ENCODE assay signal across 25 cellular contexts in the genomic region with DNA sequence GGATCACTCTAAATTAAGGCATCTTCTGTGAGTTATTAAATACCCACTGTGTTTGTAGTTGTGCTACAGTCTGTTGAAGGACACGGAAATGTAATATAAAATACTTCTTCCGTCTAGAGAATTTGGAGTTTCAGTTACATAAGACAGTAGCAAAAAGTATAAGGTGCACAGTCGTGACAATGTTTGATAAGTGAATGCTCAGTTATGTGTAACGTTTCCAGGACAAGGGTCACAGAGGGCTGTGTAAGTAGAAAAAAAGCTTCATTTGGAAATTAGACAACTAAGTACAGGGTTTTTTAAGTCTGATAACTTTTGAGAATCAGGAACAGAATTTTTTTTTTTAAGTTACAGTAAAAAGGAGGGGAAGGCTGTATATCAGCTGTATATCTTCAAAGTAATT. TPM values are rescaled to one million over a fixed set of nuclear protein-coding genes. Genes with fewer than 3 reads are reported as not detected.
A peak's percentile ranks its signal among the peaks of the same experiment; 100 is the strongest.
DNase-seq lines count a peak whose midpoint lies in the region; ATAC-seq, FAIRE-seq and TF ChIP-seq lines count a peak whose summit lies in the region.
"Had no signal": no experiment of that assay in that cellular context is flagged by ENCODE, and none has a peak within 500 bp of the region (broad histone marks: within the 10 kb centered on the region; RNA-seq: fewer than 3 reads in every experiment).

No MANE protein-coding gene starts in this region.

- no peak overlapping the region for H3K27ac ChIP-seq in substantia nigra (ENCODE audit: low read depth, low read length, poor library complexity, severe bottlenecking)
- H3K27ac ChIP-seq: GM23248, pancreas, skin epidermis, uterus had no signal

- no peak for DNase-seq in activated T-cell treated with anti-CD3 and anti-CD28 coated beads, Interleukin-2, amount 50 U/mL, for 24 hours
- no peak for DNase-seq in activated T-cell treated with anti-CD3 and anti-CD28 coated beads, Interleukin-2, amount 50 U/mL, for 4 hours
- no peak for DNase-seq in Calu3
- no peak for DNase-seq in activated T-helper 2 cell treated with anti-CD3 and anti-CD28 coated beads, Interferon-gamma antibody, Interleukin-2, Interleukin-4, amounts not matched to agents 10 μg/mL and 5 μg/mL and 100 μg/mL, durations not matched to agents 14 hours and 24 hours and 36 hours (ENCODE audit: low spot score)
- no peak for DNase-seq in natural killer cell treated with Interleukin-12 subunit alpha and Interleukin-12 subunit beta and Interleukin-15 and Interleukin-18, amount 100 ng/mL, for 72 hours (ENCODE audit: low spot score)
- no peak for DNase-seq in H54 (ENCODE audit: insufficient read length, low spot score)
- no peak for DNase-seq in substantia nigra (lab: John Stamatoyannopoulos, UW)
- DNase-seq: activated CD4-positive, alpha-beta T cell treated with anti-CD3 and anti-CD28 coated beads, Interleukin-2, amount 50 U/mL, for 48 hours; AML-193; aorta; CD8-positive, alpha-beta T cell; effector memory CD8-positive, alpha-beta T cell; GM23248; hypothalamus; left cardiac atrium; NCI-H1092; NCI-H1694; NCI-H510A; pancreas; retina; stimulated activated naive CD4-positive, alpha-beta T cell treated with Interleukin-2 at 50 U/mL for 16 hours; SW 1271; uterus had no signal

- H3K27ac Mint-ChIP-seq in activated T-cell treated with anti-CD3 and anti-CD28 coated beads, Interleukin-2, amount 50 U/mL, for 24 hours = peak overlapping the region; percentile 57
- H3K27ac Mint-ChIP-seq in Calu3 (ENCODE audit: unreplicated experiment) = peak overlapping the region; percentile 24
- H3K27ac Mint-ChIP-seq in activated T-helper 2 cell treated with anti-CD3 and anti-CD28 coated beads, Interferon-gamma antibody, Interleukin-2, Interleukin-4, amounts not matched to agents 10 μg/mL and 5 μg/mL and 100 μg/mL, durations not matched to agents 14 hours and 24 hours and 36 hours = peak overlapping the region; percentile 45
- H3K27ac Mint-ChIP-seq in natural killer cell treated with Interleukin-12 subunit alpha and Interleukin-12 subunit beta and Interleukin-15 and Interleukin-18, amount 100 ng/mL, for 72 hours = peak overlapping the region; percentile 51 to 92

- no peaks in the 10 kb centered on the region for H3K27me3 Mint-ChIP-seq in activated T-cell treated with anti-CD3 and anti-CD28 coated beads, Interleukin-2, amount 50 U/mL, for 24 hours
- no peaks in the 10 kb centered on the region for H3K27me3 Mint-ChIP-seq in activated T-cell treated with anti-CD3 and anti-CD28 coated beads, Interleukin-2, amount 50 U/mL, for 4 hours (ENCODE audit: low read depth)
- H3K27me3 Mint-ChIP-seq in Calu3 (ENCODE audit: unreplicated experiment) = no peaks in the 10 kb centered on the region
- no peaks in the 10 kb centered on the region for H3K27me3 Mint-ChIP-seq in activated T-helper 2 cell treated with anti-CD3 and anti-CD28 coated beads, Interferon-gamma antibody, Interleukin-2, Interleukin-4, amounts not matched to agents 10 μg/mL and 5 μg/mL and 100 μg/mL, durations not matched to agents 14 hours and 24 hours and 36 hours (ENCODE audit: low read depth)
- no peaks in the 10 kb centered on the region for H3K27me3 Mint-ChIP-seq in natural killer cell treated with Interleukin-12 subunit alpha and Interleukin-12 subunit beta and Interleukin-15 and Interleukin-18, amount 100 ng/mL, for 72 hours
- H3K27me3 Mint-ChIP-seq: effector memory CD8-positive, alpha-beta T cell had no signal

- no peak for TF ChIP-seq POLR2A in H54 (IDR thresholded peaks at IDR 0.05; ENCODE audit: low read depth, low read length)

- no peak for TF ChIP-seq CTCF in Calu3 (IDR thresholded peaks at IDR 0.05; ENCODE audit: unreplicated experiment)

- no peak for ATAC-seq in activated T-cell treated with anti-CD3 and anti-CD28 coated beads, Interleukin-2, amount 50 U/mL, for 4 hours
- ATAC-seq in natural killer cell treated with Interleukin-12 subunit alpha and Interleukin-12 subunit beta and Interleukin-15 and Interleukin-18, amount 100 ng/mL, for 72 hours = no peak
- no peak for ATAC-seq in HG03439 (IDR thresholded peaks at IDR 0.05; ENCODE audit: unreplicated experiment)
- ATAC-seq: CD8-positive, alpha-beta T cell; effector memory CD8-positive, alpha-beta T cell; pancreas had no signal

- no peak for FAIRE-seq in H54 (lab: Jason Lieb, UNC)
- FAIRE-seq: pancreas had no signal

- CTCF ChIA-PET in Calu3 (lab: Charles Lee) = no interaction called here

- peaks cover 32% of the 10 kb centered on the region for H3K4me1 Mint-ChIP-seq in activated T-cell treated with anti-CD3 and anti-CD28 coated beads, Interleukin-2, amount 50 U/mL, for 24 hours (ENCODE audit: low read depth)
- H3K4me1 Mint-ChIP-seq in activated T-cell treated with anti-CD3 and anti-CD28 coated beads, Interleukin-2, amount 50 U/mL, for 4 hours (ENCODE audit: low read depth) = peaks cover 6% of the 10 kb centered on the region
- H3K4me1 Mint-ChIP-seq in Calu3 (ENCODE audit: low read depth, unreplicated experiment) = no peaks in the 10 kb centered on the region
- peaks cover 37% of the 10 kb centered on the region for H3K4me1 Mint-ChIP-seq in activated T-helper 2 cell treated with anti-CD3 and anti-CD28 coated beads, Interferon-gamma antibody, Interleukin-2, Interleukin-4, amounts not matched to agents 10 μg/mL and 5 μg/mL and 100 μg/mL, durations not matched to agents 14 hours and 24 hours and 36 hours (ENCODE audit: low read depth)
- H3K4me1 Mint-ChIP-seq in natural killer cell treated with Interleukin-12 subunit alpha and Interleukin-12 subunit beta and Interleukin-15 and Interleukin-18, amount 100 ng/mL, for 72 hours (ENCODE audit: low read depth in 2 of 2) = peaks cover 16 to 26% of the 10 kb centered on the region in 2 donors

- intact Hi-C loops in Calu3 (cut with micrococcal nuclease; ENCODE audit: unreplicated experiment) = loop anchor here (10.0 kb wide), 1 partner anchor 266 kb away; no protein-coding TSS in a partner anchor
- intact Hi-C loops in activated T-helper 2 cell treated with anti-CD3 and anti-CD28 coated beads, Interferon-gamma antibody, Interleukin-2, Interleukin-4, amounts not matched to agents 10 μg/mL and 5 μg/mL and 100 μg/mL, durations not matched to agents 14 hours and 24 hours and 36 hours (cut with micrococcal nuclease) = loop anchor here (5.0 kb wide), 1 partner anchor 264 kb away; no protein-coding TSS in a partner anchor

- H3K36me3 Mint-ChIP-seq in activated T-cell treated with anti-CD3 and anti-CD28 coated beads, Interleukin-2, amount 50 U/mL, for 24 hours (ENCODE audit: low read depth) = peaks cover 99% of the 10 kb centered on the region
- peaks cover 57% of the 10 kb centered on the region for H3K36me3 Mint-ChIP-seq in activated T-cell treated with anti-CD3 and anti-CD28 coated beads, Interleukin-2, amount 50 U/mL, for 4 hours (ENCODE audit: insufficient read depth)
- H3K36me3 Mint-ChIP-seq in Calu3 (ENCODE audit: insufficient read depth, unreplicated experiment) = peaks cover 37% of the 10 kb centered on the region
- H3K36me3 Mint-ChIP-seq in activated T-helper 2 cell treated with anti-CD3 and anti-CD28 coated beads, Interferon-gamma antibody, Interleukin-2, Interleukin-4, amounts not matched to agents 10 μg/mL and 5 μg/mL and 100 μg/mL, durations not matched to agents 14 hours and 24 hours and 36 hours (ENCODE audit: low read depth) = peaks cover 81% of the 10 kb centered on the region
- H3K36me3 Mint-ChIP-seq in natural killer cell treated with Interleukin-12 subunit alpha and Interleukin-12 subunit beta and Interleukin-15 and Interleukin-18, amount 100 ng/mL, for 72 hours = peaks cover 47% of the 10 kb centered on the region

- no peaks in the 10 kb centered on the region for H3K9me3 Mint-ChIP-seq in activated T-cell treated with anti-CD3 and anti-CD28 coated beads, Interleukin-2, amount 50 U/mL, for 24 hours
- H3K9me3 Mint-ChIP-seq in activated T-cell treated with anti-CD3 and anti-CD28 coated beads, Interleukin-2, amount 50 U/mL, for 4 hours = no peaks in the 10 kb centered on the region
- H3K9me3 Mint-ChIP-seq in Calu3 (ENCODE audit: low read depth, unreplicated experiment) = no peaks in the 10 kb centered on the region
- H3K9me3 Mint-ChIP-seq in activated T-helper 2 cell treated with anti-CD3 and anti-CD28 coated beads, Interferon-gamma antibody, Interleukin-2, Interleukin-4, amounts not matched to agents 10 μg/mL and 5 μg/mL and 100 μg/mL, durations not matched to agents 14 hours and 24 hours and 36 hours = no peaks in the 10 kb centered on the region
- no peaks in the 10 kb centered on the region for H3K9me3 Mint-ChIP-seq in natural killer cell treated with Interleukin-12 subunit alpha and Interleukin-12 subunit beta and Interleukin-15 and Interleukin-18, amount 100 ng/mL, for 72 hours
- H3K9me3 Mint-ChIP-seq: CD8-positive, alpha-beta T cell; effector memory CD8-positive, alpha-beta T cell had no signal

- no peak overlapping the region for H3K4me3 Mint-ChIP-seq in activated T-cell treated with anti-CD3 and anti-CD28 coated beads, Interleukin-2, amount 50 U/mL, for 24 hours
- H3K4me3 Mint-ChIP-seq in activated T-cell treated with anti-CD3 and anti-CD28 coated beads, Interleukin-2, amount 50 U/mL, for 4 hours = no peak overlapping the region
- H3K4me3 Mint-ChIP-seq in Calu3 (ENCODE audit: low read depth, unreplicated experiment) = no peak overlapping the region
- no peak overlapping the region for H3K4me3 Mint-ChIP-seq in activated T-helper 2 cell treated with anti-CD3 and anti-CD28 coated beads, Interferon-gamma antibody, Interleukin-2, Interleukin-4, amounts not matched to agents 10 μg/mL and 5 μg/mL and 100 μg/mL, durations not matched to agents 14 hours and 24 hours and 36 hours (ENCODE audit: low read depth)
- H3K4me3 Mint-ChIP-seq in natural killer cell treated with Interleukin-12 subunit alpha and Interleukin-12 subunit beta and Interleukin-15 and Interleukin-18, amount 100 ng/mL, for 72 hours = no peak overlapping the region
- H3K4me3 Mint-ChIP-seq: CD8-positive, alpha-beta T cell; effector memory CD8-positive, alpha-beta T cell had no signal

- BruUV-seq in Calu3 (replicated peaks; lab: Mats Ljungman, UMichigan) = no TSS peak

RNA-seq across cellular contexts. Expression of gene SRSF11, which starts 27.5 kb away (rescaled TPM):
- 100 to 1,000 TPM; 147 to 157 (median 156) TPM for total RNA-seq in activated T-cell treated with anti-CD3 and anti-CD28 coated beads, Interleukin-2, amount 50 U/mL, for 4 hours
- total RNA-seq in Calu3 (2022) = 143 and 148 TPM in 2 replicates
- total RNA-seq in activated T-helper 2 cell treated with anti-CD3 and anti-CD28 coated beads, Interferon-gamma antibody, Interleukin-2, Interleukin-4, amounts not matched to agents 10 μg/mL and 5 μg/mL and 100 μg/mL, durations not matched to agents 14 hours and 24 hours and 36 hours = 194 and 195 TPM in 2 replicates
- 100 to 1,000 TPM; 165 to 218 TPM for total RNA-seq in natural killer cell treated with Interleukin-12 subunit alpha and Interleukin-12 subunit beta and Interleukin-15 and Interleukin-18, amount 100 ng/mL, for 72 hours

RNA-seq across cellular contexts. Expression of gene LRRC40, which starts 43.4 kb away (rescaled TPM):
- 10 to 100 TPM; 16.5 to 19.2 (median 16.9) TPM for total RNA-seq in activated T-cell treated with anti-CD3 and anti-CD28 coated beads, Interleukin-2, amount 50 U/mL, for 4 hours
- total RNA-seq in Calu3 (2022) = 15.8 and 16.0 TPM in 2 replicates
- total RNA-seq in activated T-helper 2 cell treated with anti-CD3 and anti-CD28 coated beads, Interferon-gamma antibody, Interleukin-2, Interleukin-4, amounts not matched to agents 10 μg/mL and 5 μg/mL and 100 μg/mL, durations not matched to agents 14 hours and 24 hours and 36 hours = 23.3 and 23.4 TPM in 2 replicates
- 10 to 100 TPM; 18.2 to 20.4 TPM for total RNA-seq in natural killer cell treated with Interleukin-12 subunit alpha and Interleukin-12 subunit beta and Interleukin-15 and Interleukin-18, amount 100 ng/mL, for 72 hours
